In the genomic region with DNA sequence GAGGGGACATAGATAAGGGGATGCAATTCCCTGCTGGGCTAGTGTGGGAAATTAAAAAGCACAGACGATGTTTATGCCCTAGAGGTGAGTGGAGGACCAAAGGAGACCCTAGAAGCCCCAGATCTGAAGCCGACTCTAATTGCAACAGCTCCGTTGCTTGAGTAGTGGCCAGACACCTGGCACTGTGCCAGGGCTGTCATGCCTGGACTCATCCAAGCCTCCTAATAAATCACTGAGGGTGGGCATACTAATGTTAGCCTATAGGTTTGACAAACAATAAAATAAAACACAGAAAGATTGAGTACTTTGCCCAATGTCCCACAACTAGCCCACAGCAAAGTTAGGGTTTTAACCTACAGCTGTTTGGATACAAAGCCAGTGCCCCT, we compare ENCODE assay signal across 18 cellular contexts. TPM values are rescaled to one million over a fixed set of nuclear protein-coding genes. Genes with fewer than 3 reads are reported as not detected.
DNase-seq lines count a peak whose midpoint lies in the region; ATAC-seq, FAIRE-seq and TF ChIP-seq lines count a peak whose summit lies in the region.
"Had no signal": no experiment of that assay in that cellular context is flagged by ENCODE, and none has a peak within 500 bp of the region (broad histone marks: within the 10 kb centered on the region; RNA-seq: fewer than 3 reads in every experiment).

No MANE protein-coding gene starts in this region.

- peak; percentile 77 for DNase-seq in BE2C
- peak; percentile 38 for DNase-seq in NCI-H1417 treated with DMSO at 0.1 percent for 48 hours (lab: John Stamatoyannopoulos, UW)
- peak; percentile 55 for DNase-seq in bronchial epithelial cell (ENCODE audit: low read depth)
- DNase-seq: activated CD4-positive, alpha-beta T cell treated with anti-CD3 and anti-CD28 coated beads, Interleukin-2, amount 50 U/mL, for 4 hours; activated CD8-positive, alpha-beta memory T cell treated with anti-CD3 and anti-CD28 coated beads, Interleukin-2, amount 50 U/mL, for 48 hours; activated effector memory CD4-positive, alpha-beta T cell treated with Interleukin-2 at 50 U/mL for 16 hours; HCEC 1CT; left ventricle myocardium inferior; NCI-H187 treated with DMSO at 0.1 percent for 48 hours; psoas muscle; stimulated activated naive CD4-positive, alpha-beta T cell treated with Interleukin-2 at 50 U/mL for 16 hours had no signal

- TF ChIP-seq CTCF in BE2C (IDR thresholded peaks at IDR 0.05; ENCODE audit: low read depth, low read length): no peak
- no peak for TF ChIP-seq CTCF in C4-2B (conservative IDR thresholded peaks at IDR 0.05)
- TF ChIP-seq CTCF in bronchial epithelial cell (IDR thresholded peaks at IDR 0.05; ENCODE audit: insufficient read depth, low read length, severe bottlenecking): no peak

- H3K4me3 ChIP-seq in BE2C (ENCODE audit: low read depth, low read length) (no peak overlapping the region), bronchial epithelial cell (ENCODE audit: low read depth, low read length) (no peak overlapping the region)
- H3K4me3 ChIP-seq: body of pancreas, coronary artery, left ventricle myocardium inferior, psoas muscle had no signal

- H3K27me3 ChIP-seq in BE2C: no peaks in the 10 kb centered on the region; the same call in 1 of the 2 replicates
- no peaks in the 10 kb centered on the region for H3K27me3 ChIP-seq in bronchial epithelial cell (ENCODE audit: control insufficient read depth, insufficient read depth, low read length)
- H3K27me3 ChIP-seq: body of pancreas had no signal

- no peak for ATAC-seq in GM19351 (IDR thresholded peaks at IDR 0.05; ENCODE audit: unreplicated experiment)
- no peak for ATAC-seq in GM19395 (IDR thresholded peaks at IDR 0.05; ENCODE audit: unreplicated experiment)
- no peak for ATAC-seq in HG03460 (IDR thresholded peaks at IDR 0.05; ENCODE audit: unreplicated experiment)
- ATAC-seq: psoas muscle had no signal

- H3K36me3 ChIP-seq in BE2C (no peaks in the 10 kb centered on the region), bronchial epithelial cell (ENCODE audit: control insufficient read depth, insufficient read depth, low read length) (no peaks in the 10 kb centered on the region)
- H3K36me3 ChIP-seq: left ventricle myocardium inferior had no signal

- H3K9me3 ChIP-seq in BE2C: no peaks in the 10 kb centered on the region; the same call in 1 of the 2 replicates
- H3K9me3 ChIP-seq: body of pancreas, left ventricle myocardium inferior, psoas muscle had no signal

- peaks cover 13% of the 10 kb centered on the region for H3K4me1 ChIP-seq in BE2C
- H3K4me1 ChIP-seq: left ventricle myocardium inferior, psoas muscle had no signal

- peak overlapping the region; percentile 62 for H3K27ac ChIP-seq in C4-2B
- H3K27ac ChIP-seq: body of pancreas, coronary artery, left ventricle myocardium inferior, psoas muscle had no signal

- FAIRE-seq in bronchial epithelial cell (lab: Jason Lieb, UNC): no peak
- FAIRE-seq: GM18507 had no signal

RNA-seq across cellular contexts. Expression of a gene that starts 25.4 kb away (rescaled TPM):
- polyA plus RNA-seq in BE2C (2012; ENCODE audit: insufficient read depth, insufficient read length, low read depth): 41.1 TPM
- 77.7 and 94.2 TPM in 2 replicates for total RNA-seq in bronchial epithelial cell
